7 cellular contexts compared by ENCODE assay signal in genomic region chr19:8429826-8430225, GRCh38.
"Had no signal": no experiment of that assay in that cellular context is flagged by ENCODE, and none has a peak within 500 bp of the region (broad histone marks: within the 10 kb centered on the region; RNA-seq: fewer than 3 reads in every experiment).

No MANE protein-coding gene starts in this region.

- FAIRE-seq: HepG2, HTR-8/SVneo had no signal

- DNase-seq: IMR-90, KBM-7, KG1 had no signal

- H3K9ac ChIP-seq: KMS-11 had no signal

- H3K4me2 ChIP-seq: KMS-11 had no signal

- H3K27ac ChIP-seq: HL-60, KMS-11 had no signal

- ATAC-seq: HepG2 had no signal
